Comparison of ENCODE assay signal across 10 cellular contexts in the genomic region with DNA sequence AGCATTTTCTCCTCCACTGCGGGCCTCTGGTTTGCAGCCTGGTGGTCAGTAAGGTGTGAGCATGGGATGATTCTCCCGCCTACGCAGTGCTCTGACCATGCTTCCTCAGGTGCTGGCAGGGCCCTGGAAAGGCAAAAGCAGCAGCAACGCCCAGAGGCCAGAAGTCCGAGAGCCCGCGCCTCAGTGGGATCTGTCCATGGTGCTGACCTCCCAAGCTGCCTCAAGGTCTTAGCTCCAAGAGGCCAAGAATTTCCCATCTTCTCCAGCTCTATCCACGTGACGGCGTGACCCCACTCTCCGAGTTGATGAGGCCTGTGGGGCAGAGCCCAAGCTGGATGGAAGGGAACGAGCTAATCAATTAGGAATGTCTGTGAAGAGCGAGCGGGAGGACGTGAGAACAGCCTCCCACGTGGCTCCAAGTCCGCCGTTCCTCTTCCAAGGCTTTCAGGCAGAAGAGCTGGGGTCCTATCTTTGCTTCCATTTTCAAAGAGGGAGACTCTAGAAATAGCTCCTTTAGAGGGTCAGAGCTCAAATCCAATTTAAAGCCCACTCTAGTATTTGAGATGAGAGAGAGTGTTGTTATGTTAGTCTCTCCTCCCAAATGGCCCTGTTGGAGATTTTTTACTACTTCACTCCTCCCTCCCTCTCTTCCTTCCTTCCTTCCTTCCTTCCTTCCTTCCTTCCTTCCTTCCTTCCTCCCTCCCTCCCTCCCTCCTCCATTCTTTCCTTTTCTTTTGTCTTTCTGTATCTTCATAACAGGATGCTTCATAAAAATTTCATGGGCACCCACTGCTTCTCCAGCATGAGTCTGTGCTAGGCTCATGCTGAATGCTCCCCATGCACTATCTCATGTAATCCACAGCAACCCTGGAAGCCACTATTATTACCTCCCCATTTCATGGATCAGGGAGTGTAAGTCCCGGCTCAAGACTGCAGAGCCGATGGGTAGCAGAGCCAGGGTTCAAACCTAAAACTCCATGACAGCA.
DNase-seq lines count a peak whose midpoint lies in the region; ATAC-seq and TF ChIP-seq lines count a peak whose summit lies in the region.
"Had no signal": no experiment of that assay in that cellular context is flagged by ENCODE, and none has a peak within 500 bp of the region (broad histone marks: within the 10 kb centered on the region; RNA-seq: fewer than 3 reads in every experiment).

No MANE protein-coding gene starts in this region.

- H3K27ac Mint-ChIP-seq in activated CD4-positive, alpha-beta T cell treated with anti-CD3 and anti-CD28 coated beads, Interleukin-2, amount 10 ng/mL, durations not matched to agents 7 days and 5 days: no peak overlapping the region

- H3K9me3 ChIP-seq in left ventricle myocardium inferior (replicated peaks) (no peaks in the 10 kb centered on the region), stomach (no peaks in the 10 kb centered on the region)
- H3K9me3 ChIP-seq: BLaER1 treated with 17β-estradiol and CSF1 and Interleukin-3, amounts not matched to agents 10 nM and 100 nM had no signal

- H3K36me3 Mint-ChIP-seq in activated CD4-positive, alpha-beta T cell treated with anti-CD3 and anti-CD28 coated beads, Interleukin-2, amount 10 ng/mL, durations not matched to agents 7 days and 5 days (ENCODE audit: low read depth): no peaks in the 10 kb centered on the region

- H3K27me3 ChIP-seq in left ventricle myocardium inferior (ENCODE audit: low read depth): peaks cover 89% of the 10 kb centered on the region
- peaks cover 0 to 78% (median 21%) of the 10 kb centered on the region in 3 donors for H3K27me3 ChIP-seq in stomach

- no peaks in the 10 kb centered on the region for H3K27me3 Mint-ChIP-seq in activated CD4-positive, alpha-beta T cell treated with anti-CD3 and anti-CD28 coated beads, Interleukin-2, amount 10 ng/mL, durations not matched to agents 7 days and 5 days

- no peak for TF ChIP-seq EP300 in stomach (IDR thresholded peaks at IDR 0.05)

- no peak for TF ChIP-seq CTCF in left ventricle myocardium inferior (IDR thresholded peaks at IDR 0.05; ENCODE audit: borderline replicate concordance)
- TF ChIP-seq CTCF in stomach (IDR thresholded peaks at IDR 0.05): no peak

- in situ Hi-C loops in SK-MEL-5 (cut with HindIII; ENCODE audit: low pct_unique_long_range_greater_than_20kb, low sequenced_read_pairs): no loop called here

- 27 to 32% (median 31%) methylated on average over 20 of the region's 20 CpGs for WGBS in stomach, 5 donors

- peak; percentile 24 for DNase-seq in activated CD4-positive, alpha-beta T cell treated with anti-CD3 and anti-CD28 coated beads, Interleukin-2, amount 10 ng/mL, durations not matched to agents 7 days and 5 days
- no peak for DNase-seq in activated CD4-positive, alpha-beta T cell treated with anti-CD3 and anti-CD28 coated beads, Interleukin-2, amount 50 U/mL, for 1 hour
- DNase-seq in SK-MEL-5 (ENCODE audit: low read depth, low spot score) (peak; percentile 32), left ventricle myocardium inferior (peak; percentile 28), stomach (peak; percentile 32), NCI-H1092 (lab: John Stamatoyannopoulos, UW) (no peak)

- H3K27ac ChIP-seq in left ventricle myocardium inferior (replicated peaks) (no peak overlapping the region), stomach (no peak overlapping the region)
- H3K27ac ChIP-seq: BLaER1 treated with 17β-estradiol and CSF1 and Interleukin-3, amounts not matched to agents 10 nM and 100 nM; VCaP had no signal

- no peaks in the 10 kb centered on the region for H3K4me1 Mint-ChIP-seq in activated CD4-positive, alpha-beta T cell treated with anti-CD3 and anti-CD28 coated beads, Interleukin-2, amount 10 ng/mL, durations not matched to agents 7 days and 5 days

- POLR2A ChIA-PET in activated CD4-positive, alpha-beta T cell treated with anti-CD3 and anti-CD28 coated beads, Interleukin-2, amount 10 ng/mL, durations not matched to agents 7 days and 5 days (lab: Charles Lee): interaction anchor here (0.7 kb wide), 1 partner anchor 426 kb away, joined by 3 read pairs; no protein-coding TSS in a partner anchor

- H3K36me3 ChIP-seq in left ventricle myocardium inferior: no peaks in the 10 kb centered on the region
- H3K36me3 ChIP-seq in stomach: no peaks in the 10 kb centered on the region
- H3K36me3 ChIP-seq: BLaER1 treated with 17β-estradiol and CSF1 and Interleukin-3, amounts not matched to agents 10 nM and 100 nM had no signal

- no peaks in the 10 kb centered on the region for H3K9me3 Mint-ChIP-seq in activated CD4-positive, alpha-beta T cell treated with anti-CD3 and anti-CD28 coated beads, Interleukin-2, amount 10 ng/mL, durations not matched to agents 7 days and 5 days

- no peak overlapping the region for H3K4me3 ChIP-seq in left ventricle myocardium inferior
- H3K4me3 ChIP-seq in stomach: no peak overlapping the region
- H3K4me3 ChIP-seq: BLaER1 treated with 17β-estradiol and CSF1 and Interleukin-3, amounts not matched to agents 10 nM and 100 nM had no signal

- H3K4me3 Mint-ChIP-seq in activated CD4-positive, alpha-beta T cell treated with anti-CD3 and anti-CD28 coated beads, Interleukin-2, amount 10 ng/mL, durations not matched to agents 7 days and 5 days: no peak overlapping the region

- CTCF ChIA-PET in activated CD4-positive, alpha-beta T cell treated with anti-CD3 and anti-CD28 coated beads, Interleukin-2, amount 10 ng/mL, durations not matched to agents 7 days and 5 days (lab: Charles Lee): no interaction called here

- ATAC-seq in HG03025 (IDR thresholded peaks at IDR 0.05; ENCODE audit: low FRiP score, unreplicated experiment) (no peak), HG02884 (IDR thresholded peaks at IDR 0.05; ENCODE audit: unreplicated experiment) (no peak)

- H3K4me1 ChIP-seq in left ventricle myocardium inferior (no peaks in the 10 kb centered on the region), stomach (no peaks in the 10 kb centered on the region)
- H3K4me1 ChIP-seq: BLaER1 treated with 17β-estradiol and CSF1 and Interleukin-3, amounts not matched to agents 10 nM and 100 nM had no signal

- intact Hi-C loops in left ventricle myocardium inferior (cut with micrococcal nuclease): no loop called here
- intact Hi-C loops in stomach (cut with DNase I; ENCODE audit: low total_unique reads): no loop called here

- no peak for TF ChIP-seq POLR2A in stomach (IDR thresholded peaks at IDR 0.05)

Comparison
In these comparisons a context has a peak if more than half of its experiments do, and no peak if none do; other contexts are left out.
1. DNase-seq: peak in activated CD4-positive, alpha-beta T cell treated with anti-CD3 and anti-CD28 coated beads, Interleukin-2, amount 10 ng/mL, durations not matched to agents 7 days and 5 days (single experiment), SK-MEL-5 (single experiment), left ventricle myocardium inferior (single experiment) and stomach (single experiment); none in activated CD4-positive, alpha-beta T cell treated with anti-CD3 and anti-CD28 coated beads, Interleukin-2, amount 50 U/mL, for 1 hour (single experiment) and NCI-H1092 (single experiment).